In genomic region chr3:50088725-50089602, GRCh38 we compare ENCODE assay signal across 1 cellular context.
TF ChIP-seq lines count a peak whose summit lies in the region.

TSS of gene RBM5 (plus strand) at chr3:50088919. CDS start at chr3:50090435, 1,516 bp downstream.

TF ChIP-seq in HepG2, 621 proteins besides CTCF, POLR2A, EP300 and RAD21 (continued from another document and continues in another):
- no peak for TF ChIP-seq NR2F1 (CRISPR knock-in tag; IDR thresholded peaks at IDR 0.05)
- peak; percentile 10; the same call in 1 of the 2 replicates for TF ChIP-seq ZNF331 (CRISPR knock-in tag; IDR thresholded peaks at IDR 0.05)
- no peak for TF ChIP-seq GATAD2A (CRISPR knock-in tag; IDR thresholded peaks at IDR 0.05)
- no peak for TF ChIP-seq SSRP1 (CRISPR knock-in tag; IDR thresholded peaks at IDR 0.05)
- TF ChIP-seq AHDC1 (CRISPR knock-in tag; IDR thresholded peaks at IDR 0.05; ENCODE audit: borderline replicate concordance), result no peak
- no peak for TF ChIP-seq ZNF616 (CRISPR knock-in tag; IDR thresholded peaks at IDR 0.05; ENCODE audit: low read depth)
- TF ChIP-seq ZNF569 (CRISPR knock-in tag; IDR thresholded peaks at IDR 0.05; ENCODE audit: borderline replicate concordance), result no peak
- TF ChIP-seq ZNF225 (CRISPR knock-in tag; IDR thresholded peaks at IDR 0.05), result 0 out of 2 replicates have a peak, but pooled peaks have one; percentile 52
- no peak; the same call in 1 of the 2 replicates for TF ChIP-seq ZNF790 (CRISPR knock-in tag; IDR thresholded peaks at IDR 0.05; ENCODE audit: borderline replicate concordance)
- no peak for TF ChIP-seq USF2 (IDR thresholded peaks at IDR 0.05; ENCODE audit: low read depth, low read length)
- TF ChIP-seq USF2 (CRISPR knock-in tag; IDR thresholded peaks at IDR 0.05; ENCODE audit: borderline replicate concordance), result 0 out of 2 replicates have a peak, but pooled peaks have one; percentile 41
- TF ChIP-seq HOXA3 (CRISPR knock-in tag; IDR thresholded peaks at IDR 0.05), result peak; percentile 62
- no peak for TF ChIP-seq ZNF7 (CRISPR knock-in tag; IDR thresholded peaks at IDR 0.05)
- TF ChIP-seq ARID3A (IDR thresholded peaks at IDR 0.05; ENCODE audit: low read depth, low read length), result peak; percentile 48; the same call in 1 of the 2 replicates
- TF ChIP-seq SMAD9 (CRISPR knock-in tag; IDR thresholded peaks at IDR 0.05), result no peak
- TF ChIP-seq ZNF879 (CRISPR knock-in tag; IDR thresholded peaks at IDR 0.05), result no peak
- peak; percentile 69 to 77; a peak in 2 of 4 replicates for TF ChIP-seq HMGXB4 (CRISPR knock-in tag; IDR thresholded peaks at IDR 0.05; ENCODE audit: borderline replicate concordance in 1 of 2, low read depth in 1 of 2)
- TF ChIP-seq MXD1 (CRISPR knock-in tag; IDR thresholded peaks at IDR 0.05), result no peak
- no peak for TF ChIP-seq ZNF326 (CRISPR knock-in tag; IDR thresholded peaks at IDR 0.05; ENCODE audit: borderline replicate concordance)
- peak; percentile 55 for TF ChIP-seq MED1 (CRISPR knock-in tag; IDR thresholded peaks at IDR 0.05)
- TF ChIP-seq HMGXB3 (CRISPR knock-in tag; IDR thresholded peaks at IDR 0.05; ENCODE audit: borderline replicate concordance), result no peak
- TF ChIP-seq LCORL (IDR thresholded peaks at IDR 0.05), result no peak
- TF ChIP-seq LCORL (CRISPR knock-in tag; IDR thresholded peaks at IDR 0.05), result peak; percentile 48; the same call in 1 of the 2 replicates
- peak; percentile 74; the same call in 1 of the 2 replicates for TF ChIP-seq CREM (IDR thresholded peaks at IDR 0.05)
- TF ChIP-seq CREM (CRISPR knock-in tag; IDR thresholded peaks at IDR 0.05), result no peak
- 0 out of 2 replicates have a peak, but pooled peaks have one; percentile 33 for TF ChIP-seq ZNF333 (CRISPR knock-in tag; IDR thresholded peaks at IDR 0.05; ENCODE audit: borderline replicate concordance)
- TF ChIP-seq ZBTB26 (CRISPR knock-in tag; IDR thresholded peaks at IDR 0.05; ENCODE audit: borderline replicate concordance), result no peak
- no peak for TF ChIP-seq MYNN (CRISPR knock-in tag; IDR thresholded peaks at IDR 0.05; ENCODE audit: low read depth)
- no peak; the same call in 1 of the 2 replicates for TF ChIP-seq ZNF362 (CRISPR knock-in tag; IDR thresholded peaks at IDR 0.05; ENCODE audit: borderline replicate concordance)
- TF ChIP-seq ZNF576 (CRISPR knock-in tag; IDR thresholded peaks at IDR 0.05), result no peak
- no peak for TF ChIP-seq ZNF180 (CRISPR knock-in tag; IDR thresholded peaks at IDR 0.05; ENCODE audit: borderline replicate concordance, low read depth)
- peak; percentile 54 for TF ChIP-seq ZBTB38 (CRISPR knock-in tag; IDR thresholded peaks at IDR 0.05)
- no peak for TF ChIP-seq ZNF354B (CRISPR knock-in tag; IDR thresholded peaks at IDR 0.05)
- no peak for TF ChIP-seq ZNF10 (CRISPR knock-in tag; IDR thresholded peaks at IDR 0.05; ENCODE audit: borderline replicate concordance, low read depth)
- no peak for TF ChIP-seq ZNF710 (CRISPR knock-in tag; IDR thresholded peaks at IDR 0.05; ENCODE audit: borderline replicate concordance)
- TF ChIP-seq ZNF251 (CRISPR knock-in tag; IDR thresholded peaks at IDR 0.05), result no peak
- no peak for TF ChIP-seq IKZF1 (IDR thresholded peaks at IDR 0.05)
